ENCODE assay signal across 8 cellular contexts in the genomic region with DNA sequence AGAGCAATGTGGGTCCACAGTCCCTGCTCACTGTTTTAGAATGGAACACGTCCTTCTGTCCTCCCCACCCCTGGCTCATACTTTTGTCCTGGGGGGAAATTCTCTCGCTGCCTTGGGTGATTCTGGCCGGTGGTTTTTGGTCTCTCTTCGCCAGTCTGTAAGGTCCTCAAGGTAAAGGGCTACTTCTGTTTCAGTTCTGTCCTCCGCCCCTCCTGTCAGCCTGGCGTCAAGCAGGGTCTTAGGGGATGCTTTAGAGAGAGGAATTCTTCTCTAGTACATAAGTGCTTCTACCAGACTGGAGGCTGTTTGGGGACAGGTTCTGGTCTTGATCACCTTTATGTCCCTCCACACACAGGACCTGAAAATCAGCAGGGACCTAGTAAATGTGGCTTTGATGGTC. TPM values are rescaled to one million over a fixed set of nuclear protein-coding genes. Genes with fewer than 3 reads are reported as not detected.
DNase-seq lines count a peak whose midpoint lies in the region; ATAC-seq and TF ChIP-seq lines count a peak whose summit lies in the region.

No MANE protein-coding gene starts in this region.

- peaks cover 3% of the 10 kb centered on the region; the same call in 1 of the 2 replicates for H4K20me1 ChIP-seq in DOHH2 (ENCODE audit: control insufficient read depth, insufficient read depth, low read depth, low read length)
- H4K20me1 ChIP-seq in KMS-11 (ENCODE audit: insufficient read depth), result no peaks in the 10 kb centered on the region
- no peaks in the 10 kb centered on the region for H4K20me1 ChIP-seq in neural cell (ENCODE audit: insufficient read depth)

- H3K9me3 ChIP-seq in DOHH2 (ENCODE audit: control insufficient read depth, insufficient read depth, low read length), result peaks cover 22% of the 10 kb centered on the region
- H3K9me3 ChIP-seq in neural cell (ENCODE audit: low read length), result no peaks in the 10 kb centered on the region

- DNase-seq in CD1c-positive myeloid dendritic cell (ENCODE audit: extremely low spot score) (no peak), COLO668 (lab: John Stamatoyannopoulos, UW; ENCODE audit: unreplicated experiment) (no peak), UCSD-AML1 (lab: John Stamatoyannopoulos, UW; ENCODE audit: unreplicated experiment) (no peak)

- TF ChIP-seq CTCF in DOHH2 (IDR thresholded peaks at IDR 0.05; ENCODE audit: low read depth, low read length, poor library complexity, severe bottlenecking), result no peak
- TF ChIP-seq CTCF in KMS-11 (conservative IDR thresholded peaks at IDR 0.05; ENCODE audit: low read depth, low read length), result no peak
- TF ChIP-seq CTCF in neural cell (IDR thresholded peaks at IDR 0.05; ENCODE audit: poor library complexity, severe bottlenecking), result no peak

- no peaks in the 10 kb centered on the region for H3F3A ChIP-seq in DOHH2 (ENCODE audit: control insufficient read depth, insufficient read depth)
- peaks cover 10% of the 10 kb centered on the region for H3F3A ChIP-seq in neural cell (ENCODE audit: insufficient read depth, low read length, poor library complexity, severe bottlenecking)

- H3K27ac Mint-ChIP-seq in dendritic cell treated with granulocyte-macrophage colony-stimulating factor and Interleukin-4, amounts not matched to agents 40 ng/mL and 50 ng/mL, for 4 days, result peak overlapping the region; percentile 91

- no peaks in the 10 kb centered on the region for H3K27me3 ChIP-seq in DOHH2 (ENCODE audit: control insufficient read depth, low read length)
- H3K27me3 ChIP-seq in KMS-11 (ENCODE audit: insufficient read depth, low read depth), result no peaks in the 10 kb centered on the region
- H3K27me3 ChIP-seq in neural cell (ENCODE audit: insufficient read depth, low read depth, low read length), result no peaks in the 10 kb centered on the region

- H3K79me2 ChIP-seq in DOHH2 (ENCODE audit: control insufficient read depth, low read length) (peaks cover 43% of the 10 kb centered on the region), KMS-11 (ENCODE audit: insufficient read depth, low read depth) (peaks cover 25% of the 10 kb centered on the region), neural cell (replicated peaks; ENCODE audit: insufficient read depth, low read length) (peaks cover 37% of the 10 kb centered on the region)

- no peaks in the 10 kb centered on the region for H3K9me2 ChIP-seq in DOHH2 (replicated peaks; ENCODE audit: control insufficient read depth, low read length)
- H3K9me2 ChIP-seq in neural cell (ENCODE audit: insufficient read depth, low read length), result no peaks in the 10 kb centered on the region

- H3K4me1 Mint-ChIP-seq in dendritic cell treated with granulocyte-macrophage colony-stimulating factor and Interleukin-4, amounts not matched to agents 40 ng/mL and 50 ng/mL, for 4 days (ENCODE audit: low read depth), result peaks cover 61% of the 10 kb centered on the region

- H3K4me3 Mint-ChIP-seq in dendritic cell treated with granulocyte-macrophage colony-stimulating factor and Interleukin-4, amounts not matched to agents 40 ng/mL and 50 ng/mL, for 4 days, result peak overlapping the region; percentile 99

- no peak for TF ChIP-seq RAD21 in neural cell (conservative IDR thresholded peaks at IDR 0.05)

- H3K4me2 ChIP-seq in DOHH2 (ENCODE audit: low read length), result peak overlapping the region; percentile 91
- peak overlapping the region; percentile 78 for H3K4me2 ChIP-seq in KMS-11
- peak overlapping the region; percentile 35 for H3K4me2 ChIP-seq in neural cell (ENCODE audit: low read length)

- ATAC-seq in HG03039 (IDR thresholded peaks at IDR 0.05; ENCODE audit: unreplicated experiment), result no peak

- peak overlapping the region; percentile 70; the same call in 1 of the 2 replicates for H3K27ac ChIP-seq in DOHH2 (ENCODE audit: low read depth, low read length)
- H3K27ac ChIP-seq in KMS-11, result no peak overlapping the region
- H3K27ac ChIP-seq in neural cell (ENCODE audit: low read length), result peak overlapping the region; percentile 75

- H3K4me1 ChIP-seq in DOHH2 (ENCODE audit: control insufficient read depth, low read length) (peaks cover 34% of the 10 kb centered on the region), KMS-11 (ENCODE audit: low read depth, poor library complexity, severe bottlenecking) (peaks cover 11% of the 10 kb centered on the region)

- peaks cover 10% of the 10 kb centered on the region for H3K9me3 Mint-ChIP-seq in dendritic cell treated with granulocyte-macrophage colony-stimulating factor and Interleukin-4, amounts not matched to agents 40 ng/mL and 50 ng/mL, for 4 days

- H3K4me3 ChIP-seq in DOHH2 (ENCODE audit: low read length) (peak overlapping the region; percentile 90), KMS-11 (IDR thresholded peaks at IDR 0.05; ENCODE audit: insufficient read depth, low read depth, low read length) (peak overlapping the region; percentile 64), neural cell (ENCODE audit: low read length) (peak overlapping the region; percentile 93)

- H3K36me3 ChIP-seq in DOHH2 (ENCODE audit: control insufficient read depth, low read length) (peaks cover 41% of the 10 kb centered on the region), KMS-11 (ENCODE audit: insufficient read depth) (no peaks in the 10 kb centered on the region), neural cell (ENCODE audit: insufficient read depth, low read length) (peaks cover 1% of the 10 kb centered on the region)

- peaks cover 28% of the 10 kb centered on the region for H3K36me3 Mint-ChIP-seq in dendritic cell treated with granulocyte-macrophage colony-stimulating factor and Interleukin-4, amounts not matched to agents 40 ng/mL and 50 ng/mL, for 4 days (ENCODE audit: low read depth)

- no peak for TF ChIP-seq EP300 in neural cell (conservative IDR thresholded peaks at IDR 0.05; ENCODE audit: poor library complexity, severe bottlenecking)

- no peaks in the 10 kb centered on the region for H3K27me3 Mint-ChIP-seq in dendritic cell treated with granulocyte-macrophage colony-stimulating factor and Interleukin-4, amounts not matched to agents 40 ng/mL and 50 ng/mL, for 4 days

- H2AFZ ChIP-seq in KMS-11 (ENCODE audit: low read depth), result peak overlapping the region; percentile 78
- H2AFZ ChIP-seq in neural cell (ENCODE audit: low read depth, low read length), result peak overlapping the region; percentile 95

- intact Hi-C loops in dendritic cell treated with granulocyte-macrophage colony-stimulating factor and Interleukin-4, amounts not matched to agents 40 ng/mL and 50 ng/mL, for 4 days (cut with micrococcal nuclease), result no loop called here

- H3K9ac ChIP-seq in KMS-11 (no peak overlapping the region), neural cell (ENCODE audit: low read length) (peak overlapping the region; percentile 51)

TF ChIP-seq in neural cell, 6 proteins besides CTCF, POLR2A, EP300 and RAD21:
- TF ChIP-seq POLR2AphosphoS5 (IDR thresholded peaks at IDR 0.05), result no peak

RNA-seq across cellular contexts. Expression of gene MRFAP1L1, which starts 0.6 kb away (rescaled TPM):
- polyA plus RNA-seq in neural cell, result 421 and 438 TPM in 2 replicates
- polyA minus RNA-seq in neural cell, result 161 and 183 TPM in 2 replicates

RNA-seq across cellular contexts. Expression of gene BLOC1S4, which starts 5.7 kb away (rescaled TPM):
- polyA plus RNA-seq in neural cell, result 21.2 and 31.9 TPM in 2 replicates
- polyA minus RNA-seq in neural cell, result 21.8 and 23.1 TPM in 2 replicates

RNA-seq across cellular contexts. Expression of gene S100P, which starts 16.6 kb away (rescaled TPM):
- not detected in 2 replicates for polyA plus RNA-seq in neural cell
- not detected in 2 replicates for polyA minus RNA-seq in neural cell

Comparison
In these comparisons a context has a peak if more than half of its experiments do, and no peak if none do; other contexts are left out.
1. H3K4me2 ChIP-seq: peak in every context shown above with its lines; median percentile 91 in DOHH2; 78 in KMS-11; 35 in neural cell.